1 cellular context compared by ENCODE assay signal in the genomic region with DNA sequence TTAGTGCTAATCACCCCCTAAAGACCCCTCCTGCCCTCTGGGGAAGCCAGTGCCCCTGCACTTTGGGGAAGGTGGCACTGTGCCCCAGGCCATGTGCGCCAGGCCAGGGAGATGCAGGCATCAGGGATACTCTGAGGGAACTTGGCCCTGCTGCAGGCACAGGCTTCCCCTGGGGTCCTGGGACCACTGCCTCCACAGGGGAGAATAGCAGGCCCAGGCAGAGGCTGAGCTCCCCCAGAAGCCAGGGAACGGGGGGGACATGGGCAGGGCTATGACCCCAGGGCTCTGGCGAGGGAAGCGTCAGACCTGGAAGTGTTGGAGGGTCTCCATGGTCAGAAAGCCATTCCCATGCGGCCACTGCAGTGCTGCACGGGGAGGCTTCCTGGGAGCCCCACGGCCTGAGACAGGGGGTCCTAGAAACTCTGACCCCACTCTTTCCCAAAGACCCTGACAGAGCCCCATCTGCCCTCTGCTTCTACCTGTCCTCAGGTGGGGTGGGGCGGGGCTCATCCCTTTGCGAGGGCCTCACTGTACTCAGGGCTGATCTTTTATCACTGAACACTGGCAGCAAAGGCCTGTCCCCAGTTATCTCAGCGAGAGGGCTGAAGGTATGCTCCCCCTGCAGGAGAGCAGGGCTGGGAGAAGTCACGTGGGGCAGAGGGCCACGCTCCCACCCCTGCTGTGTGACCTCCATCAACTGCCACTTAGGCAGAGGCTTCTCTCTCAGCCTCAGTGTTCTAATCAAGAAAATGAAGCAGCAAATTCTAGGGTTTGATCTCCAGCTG.
TF ChIP-seq lines count a peak whose summit lies in the region.

No MANE protein-coding gene starts in this region.

TF ChIP-seq in SK-N-SH treated with all-trans-retinoic acid at 6 μM for 48 hours, 23 proteins besides CTCF, POLR2A, EP300 and RAD21 (continued from another document):
- TF ChIP-seq, protein P1, sequence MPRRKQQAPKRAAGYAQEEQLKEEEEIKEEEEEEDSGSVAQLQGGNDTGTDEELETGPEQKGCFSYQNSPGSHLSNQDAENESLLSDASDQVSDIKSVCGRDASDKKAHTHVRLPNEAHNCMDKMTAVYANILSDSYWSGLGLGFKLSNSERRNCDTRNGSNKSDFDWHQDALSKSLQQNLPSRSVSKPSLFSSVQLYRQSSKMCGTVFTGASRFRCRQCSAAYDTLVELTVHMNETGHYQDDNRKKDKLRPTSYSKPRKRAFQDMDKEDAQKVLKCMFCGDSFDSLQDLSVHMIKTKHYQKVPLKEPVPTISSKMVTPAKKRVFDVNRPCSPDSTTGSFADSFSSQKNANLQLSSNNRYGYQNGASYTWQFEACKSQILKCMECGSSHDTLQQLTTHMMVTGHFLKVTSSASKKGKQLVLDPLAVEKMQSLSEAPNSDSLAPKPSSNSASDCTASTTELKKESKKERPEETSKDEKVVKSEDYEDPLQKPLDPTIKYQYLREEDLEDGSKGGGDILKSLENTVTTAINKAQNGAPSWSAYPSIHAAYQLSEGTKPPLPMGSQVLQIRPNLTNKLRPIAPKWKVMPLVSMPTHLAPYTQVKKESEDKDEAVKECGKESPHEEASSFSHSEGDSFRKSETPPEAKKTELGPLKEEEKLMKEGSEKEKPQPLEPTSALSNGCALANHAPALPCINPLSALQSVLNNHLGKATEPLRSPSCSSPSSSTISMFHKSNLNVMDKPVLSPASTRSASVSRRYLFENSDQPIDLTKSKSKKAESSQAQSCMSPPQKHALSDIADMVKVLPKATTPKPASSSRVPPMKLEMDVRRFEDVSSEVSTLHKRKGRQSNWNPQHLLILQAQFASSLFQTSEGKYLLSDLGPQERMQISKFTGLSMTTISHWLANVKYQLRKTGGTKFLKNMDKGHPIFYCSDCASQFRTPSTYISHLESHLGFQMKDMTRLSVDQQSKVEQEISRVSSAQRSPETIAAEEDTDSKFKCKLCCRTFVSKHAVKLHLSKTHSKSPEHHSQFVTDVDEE (CRISPR knock-in tag; IDR thresholded peaks at IDR 0.05) = no peak
- TF ChIP-seq RARB (CRISPR knock-in tag; IDR thresholded peaks at IDR 0.05) (no peak), GLIS3 (CRISPR knock-in tag; IDR thresholded peaks at IDR 0.05) (no peak), TOX (CRISPR knock-in tag; IDR thresholded peaks at IDR 0.05; ENCODE audit: borderline replicate concordance) (no peak), OSR1 (CRISPR knock-in tag; IDR thresholded peaks at IDR 0.05) (no peak), ZNF565 (CRISPR knock-in tag; conservative IDR thresholded peaks at IDR 0.05; ENCODE audit: low read depth) (no peak)
- TF ChIP-seq, protein P2, sequence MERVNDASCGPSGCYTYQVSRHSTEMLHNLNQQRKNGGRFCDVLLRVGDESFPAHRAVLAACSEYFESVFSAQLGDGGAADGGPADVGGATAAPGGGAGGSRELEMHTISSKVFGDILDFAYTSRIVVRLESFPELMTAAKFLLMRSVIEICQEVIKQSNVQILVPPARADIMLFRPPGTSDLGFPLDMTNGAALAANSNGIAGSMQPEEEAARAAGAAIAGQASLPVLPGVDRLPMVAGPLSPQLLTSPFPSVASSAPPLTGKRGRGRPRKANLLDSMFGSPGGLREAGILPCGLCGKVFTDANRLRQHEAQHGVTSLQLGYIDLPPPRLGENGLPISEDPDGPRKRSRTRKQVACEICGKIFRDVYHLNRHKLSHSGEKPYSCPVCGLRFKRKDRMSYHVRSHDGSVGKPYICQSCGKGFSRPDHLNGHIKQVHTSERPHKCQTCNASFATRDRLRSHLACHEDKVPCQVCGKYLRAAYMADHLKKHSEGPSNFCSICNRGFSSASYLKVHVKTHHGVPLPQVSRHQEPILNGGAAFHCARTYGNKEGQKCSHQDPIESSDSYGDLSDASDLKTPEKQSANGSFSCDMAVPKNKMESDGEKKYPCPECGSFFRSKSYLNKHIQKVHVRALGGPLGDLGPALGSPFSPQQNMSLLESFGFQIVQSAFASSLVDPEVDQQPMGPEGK (CRISPR knock-in tag; IDR thresholded peaks at IDR 0.05; ENCODE audit: borderline replicate concordance) = no peak
